11 cellular contexts compared by ENCODE assay signal in the genomic region with DNA sequence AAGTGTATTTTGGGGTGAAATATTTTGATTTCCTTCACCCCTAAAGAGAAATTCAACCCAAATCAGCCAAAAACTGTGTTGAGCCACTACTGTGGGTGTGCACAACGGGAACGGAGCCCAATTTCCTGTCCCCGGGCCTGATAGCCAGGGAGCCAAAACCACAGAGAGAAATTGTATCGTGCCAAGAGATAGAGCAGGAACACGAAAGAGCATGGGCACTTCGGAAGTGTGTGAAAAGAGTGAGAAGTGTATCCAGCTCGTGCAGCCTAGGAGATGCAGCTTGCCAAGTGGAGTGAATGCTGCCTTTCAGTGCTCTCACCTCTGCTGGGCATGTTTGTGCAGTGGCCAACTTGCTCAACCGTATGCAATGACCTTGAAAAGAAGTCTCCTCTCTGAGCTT. TPM values are rescaled to one million over a fixed set of nuclear protein-coding genes. Genes with fewer than 3 reads are reported as not detected.
DNase-seq lines count a peak whose midpoint lies in the region; ATAC-seq, FAIRE-seq and TF ChIP-seq lines count a peak whose summit lies in the region.
"Had no signal": no experiment of that assay in that cellular context is flagged by ENCODE, and none has a peak within 500 bp of the region (broad histone marks: within the 10 kb centered on the region; RNA-seq: fewer than 3 reads in every experiment).

No MANE protein-coding gene starts in this region.

- no peak overlapping the region for H2AFZ ChIP-seq in HepG2 (ENCODE audit: low read length)

- peaks cover 0 to 6% of the 10 kb centered on the region in 2 experiments; a peak in 4 of 5 replicates for H3K27me3 ChIP-seq in HepG2 (ENCODE audit: control insufficient read depth in 1 of 2, insufficient read depth in 2 of 2, low read length in 2 of 2)
- H3K27me3 ChIP-seq: sigmoid colon had no signal

- BruUV-seq in HepG2 (replicated peaks; lab: Mats Ljungman, UMichigan): no TSS peak

- TF ChIP-seq EP300 in HepG2 (IDR thresholded peaks at IDR 0.05; ENCODE audit: low read depth in 2 of 2, low read length in 2 of 2) (no peak), HepG2 (CRISPR knock-in tag; IDR thresholded peaks at IDR 0.05; ENCODE audit: borderline replicate concordance) (no peak)

- POLR2A ChIA-PET in HepG2 (lab: Yijun Ruan, JAX): no interaction called here

- no peaks in the 10 kb centered on the region for H4K20me1 ChIP-seq in HepG2 (ENCODE audit: insufficient read depth, low read length)

- H3K4me2 ChIP-seq in HepG2 (ENCODE audit: low read depth, low read length): peak overlapping the region; percentile 41; the same call in 1 of the 2 replicates

- H3K4me1 Mint-ChIP-seq in mesothelial cell of epicardium: peaks cover 13% of the 10 kb centered on the region

- DNase-seq in AG20443 (ENCODE audit: low spot score) (peak; percentile 55), astrocyte of the spinal cord (ENCODE audit: low read depth, low spot score) (peak; percentile 15), HepG2 (ENCODE audit: low spot score) (peak; percentile 27), NCI-H524 (lab: John Stamatoyannopoulos, UW) (no peak), mesothelial cell of epicardium (ENCODE audit: low spot score in 2 of 2, unreplicated experiment in 2 of 2) (no peak), kidney (no peak), activated T-cell treated with anti-CD3 and anti-CD28 coated beads for 4 hours (no peak)
- DNase-seq: WERI-Rb-1 had no signal

- TF ChIP-seq CTCF in astrocyte of the spinal cord (IDR thresholded peaks at IDR 0.05; ENCODE audit: low read depth, low read length): no peak
- no peak for TF ChIP-seq CTCF in HepG2 (CRISPR knock-in tag; IDR thresholded peaks at IDR 0.05)
- no peak for TF ChIP-seq CTCF in mesothelial cell of epicardium (IDR thresholded peaks at IDR 0.05; ENCODE audit: unreplicated experiment)
- TF ChIP-seq CTCF in kidney (IDR thresholded peaks at IDR 0.05; ENCODE audit: borderline replicate concordance, extremely low read depth, insufficient read depth): no peak

- peaks cover 36% of the 10 kb centered on the region for H3K27me3 Mint-ChIP-seq in mesothelial cell of epicardium (ENCODE audit: low read depth)

- no peak overlapping the region for H3K27ac Mint-ChIP-seq in mesothelial cell of epicardium

- H3K79me2 ChIP-seq in HepG2 (ENCODE audit: insufficient read depth, low read length): no peaks in the 10 kb centered on the region

- 33% methylated on average over 8 of the region's 8 CpGs for WGBS in HepG2 (ENCODE audit: low lambda C conversion rate)

- TF ChIP-seq RAD21 in HepG2 (CRISPR knock-in tag; IDR thresholded peaks at IDR 0.05): no peak

- no peak overlapping the region for H3K4me3 ChIP-seq in astrocyte of the spinal cord (ENCODE audit: low read depth, low read length)
- no peak overlapping the region for H3K4me3 ChIP-seq in HepG2 (replicated peaks in 1 of 3; ENCODE audit: insufficient read depth in 1 of 3, low read depth in 2 of 3, low read length in 3 of 3)
- no peak overlapping the region for H3K4me3 ChIP-seq in kidney (ENCODE audit: low read length in 2 of 2)
- H3K4me3 ChIP-seq: sigmoid colon had no signal

- in situ Hi-C loops in astrocyte of the spinal cord (cut with HindIII; ENCODE audit: low sequenced_read_pairs): no loop called here
- in situ Hi-C loops in HepG2 (cut with HindIII; ENCODE audit: extremely low pct_ligation_motif_present, low pct_unique_long_range_greater_than_20kb): no loop called here

- no peaks in the 10 kb centered on the region for H3K36me3 Mint-ChIP-seq in mesothelial cell of epicardium

- peak; percentile 59 for ATAC-seq in HepG2

- H3K4me3 Mint-ChIP-seq in mesothelial cell of epicardium: no peak overlapping the region

- H3K9me3 ChIP-seq in KOPT-K1 (ENCODE audit: insufficient read depth, low read length, poor library complexity, severe bottlenecking) (no peaks in the 10 kb centered on the region), HepG2 (ENCODE audit: low read length) (no peaks in the 10 kb centered on the region), kidney (ENCODE audit: control insufficient read depth in 1 of 2, low read length in 2 of 2) (no peaks in the 10 kb centered on the region)
- H3K9me3 ChIP-seq: sigmoid colon had no signal

- H3K27ac ChIP-seq in KOPT-K1 (ENCODE audit: low read depth, low read length, poor library complexity, severe bottlenecking) (peak overlapping the region; percentile 22), HepG2 (ENCODE audit: extremely low read length, insufficient read depth, low read length) (no peak overlapping the region), kidney (ENCODE audit: low read depth in 2 of 2, low read length in 2 of 2) (no peak overlapping the region)
- H3K27ac ChIP-seq: sigmoid colon, WERI-Rb-1 had no signal

- H3K4me1 ChIP-seq in HepG2 (ENCODE audit: insufficient read depth, low read length): peaks cover 8% of the 10 kb centered on the region
- H3K4me1 ChIP-seq in kidney (ENCODE audit: control insufficient read depth in 1 of 2, insufficient read depth in 1 of 2, low read depth in 1 of 2, low read length in 2 of 2): peaks cover 0 to 4% of the 10 kb centered on the region in 2 donors

- FAIRE-seq in HepG2 (lab: Jason Lieb, UNC): no peak
- FAIRE-seq in kidney (lab: Jason Lieb, UNC): no peak
- FAIRE-seq: endometrium had no signal

- H3K36me3 ChIP-seq in KOPT-K1 (ENCODE audit: insufficient read depth, low read length): no peaks in the 10 kb centered on the region
- no peaks in the 10 kb centered on the region for H3K36me3 ChIP-seq in HepG2 (replicated peaks in 1 of 2; ENCODE audit: control insufficient read depth in 1 of 2, insufficient read depth in 2 of 2, low read length in 2 of 2)
- no peaks in the 10 kb centered on the region for H3K36me3 ChIP-seq in kidney (ENCODE audit: control insufficient read depth in 1 of 2, insufficient read depth in 2 of 2, low read length in 2 of 2)
- H3K36me3 ChIP-seq: sigmoid colon, WERI-Rb-1 had no signal

- CTCF ChIA-PET in HepG2 (lab: Yijun Ruan, JAX; ENCODE audit: low intra/inter-chr PET ratio, low total read pairs): no interaction called here

- no peak overlapping the region for H3K9ac ChIP-seq in HepG2 (ENCODE audit: insufficient read depth, low read depth, low read length)
- H3K9ac ChIP-seq in kidney (ENCODE audit: low read length in 2 of 2): no peak overlapping the region

- no peak for TF ChIP-seq POLR2A in HepG2 (IDR thresholded peaks at IDR 0.05; ENCODE audit: insufficient read depth in 1 of 2, low read depth in 2 of 2, low read length in 2 of 2)

- no peaks in the 10 kb centered on the region for H3K9me3 Mint-ChIP-seq in mesothelial cell of epicardium

- intact Hi-C loops in HepG2 (cut with micrococcal nuclease; ENCODE audit: unreplicated experiment): no loop called here
- intact Hi-C loops in kidney (cut with DNase I): no loop called here

RNA-seq across cellular contexts. Expression of a gene that starts 19.4 kb away (rescaled TPM):
- 3.2 and 3.8 TPM in 2 replicates for total RNA-seq in HepG2 (2016; rRNA removed; fragmentation: Illumina TruSeq; extraction: Trizol)
- 1.5 TPM in 2 replicates for total RNA-seq in HepG2 (2016; cell fraction: cytosol; rRNA removed; fragmentation: Illumina TruSeq; extraction: Trizol; ENCODE audit: low read depth)
- total RNA-seq in HepG2 (2016; cell fraction: insoluble cytoplasmic fraction; rRNA removed; fragmentation: Illumina TruSeq; extraction: Trizol): 3.0 and 4.1 TPM in 2 replicates
- 2.6 and 2.8 TPM in 2 replicates for total RNA-seq in HepG2 (2016; cell fraction: membrane; rRNA removed; fragmentation: Illumina TruSeq; extraction: Trizol)
- total RNA-seq in HepG2 (2016; cell fraction: nucleus; rRNA removed; fragmentation: Illumina TruSeq; extraction: Trizol): 1.9 and 2.3 TPM in 2 replicates
- polyA plus RNA-seq in HepG2 (2011; rRNA removed): 2.9 TPM in 2 replicates
- polyA plus RNA-seq in HepG2 (2011; cell fraction: cytosol; rRNA removed): 1.7 and 4.1 TPM in 2 replicates
- 3.9 and 4.0 TPM in 2 replicates for polyA plus RNA-seq in HepG2 (2011; cell fraction: nucleus; rRNA removed)
- polyA plus RNA-seq in HepG2 (2012): 0.71 and 1.4 TPM in 2 replicates
- 0.36 and 0.54 TPM in 2 replicates for polyA plus RNA-seq in HepG2 (2016; cell fraction: cytosol; fragmentation: Illumina TruSeq; extraction: Trizol; ENCODE audit: low read depth)
- polyA plus RNA-seq in HepG2 (2016; cell fraction: insoluble cytoplasmic fraction; fragmentation: Illumina TruSeq; extraction: Trizol; ENCODE audit: low read depth): 2.4 and 2.7 TPM in 2 replicates
- 1.1 and 1.4 TPM in 2 replicates for polyA plus RNA-seq in HepG2 (2016; cell fraction: membrane; fragmentation: Illumina TruSeq; extraction: Trizol; ENCODE audit: low read depth)
- 2.7 TPM in 2 replicates for polyA plus RNA-seq in HepG2 (2016; cell fraction: nucleus; fragmentation: Illumina TruSeq; extraction: Trizol; ENCODE audit: insufficient read depth, low read depth)
- polyA minus RNA-seq in HepG2 (2011; rRNA and poly(A)+ RNA removed; ENCODE audit: low replicate concordance): 2.0 and 6.9 TPM in 2 replicates
- 1.5 and 3.6 TPM in 2 replicates for polyA minus RNA-seq in HepG2 (2011; cell fraction: cytosol; rRNA and poly(A)+ RNA removed)
- polyA minus RNA-seq in HepG2 (2011; cell fraction: nucleus; rRNA and poly(A)+ RNA removed): 2.1 and 3.0 TPM in 2 replicates
- total RNA-seq in mesothelial cell of epicardium: 0.47 to 0.92 TPM (median 0.64 TPM) in 3 replicates
- 11.7 TPM for total RNA-seq in kidney
- 7.1 TPM for polyA plus RNA-seq in kidney (ENCODE audit: insufficient read depth, low read depth, low replicate concordance)

RNA-seq across cellular contexts. Expression of a gene that starts 39.8 kb away (rescaled TPM):
- total RNA-seq in HepG2 (2016; rRNA removed; fragmentation: Illumina TruSeq; extraction: Trizol) (84.0 and 120 TPM in 2 replicates), mesothelial cell of epicardium (39.7 to 46.2 TPM (median 39.9 TPM) in 3 replicates), kidney (60.5 TPM)
- 26.0 and 27.8 TPM in 2 replicates for total RNA-seq in HepG2 (2016; cell fraction: cytosol; rRNA removed; fragmentation: Illumina TruSeq; extraction: Trizol; ENCODE audit: low read depth)
- total RNA-seq in HepG2 (2016; cell fraction: insoluble cytoplasmic fraction; rRNA removed; fragmentation: Illumina TruSeq; extraction: Trizol): 84.6 and 128 TPM in 2 replicates
- total RNA-seq in HepG2 (2016; cell fraction: membrane; rRNA removed; fragmentation: Illumina TruSeq; extraction: Trizol): 37.0 and 39.3 TPM in 2 replicates
- total RNA-seq in HepG2 (2016; cell fraction: nucleus; rRNA removed; fragmentation: Illumina TruSeq; extraction: Trizol): 39.0 and 42.5 TPM in 2 replicates
- polyA plus RNA-seq in HepG2 (2011; rRNA removed) (29.4 and 32.2 TPM in 2 replicates), kidney (ENCODE audit: insufficient read depth, low read depth, low replicate concordance) (87.9 TPM)
- polyA plus RNA-seq in HepG2 (2011; cell fraction: cytosol; rRNA removed): 22.5 and 24.9 TPM in 2 replicates
- 46.3 and 51.2 TPM in 2 replicates for polyA plus RNA-seq in HepG2 (2011; cell fraction: nucleus; rRNA removed)
- 24.1 and 24.4 TPM in 2 replicates for polyA plus RNA-seq in HepG2 (2012)
- 25.5 and 26.4 TPM in 2 replicates for polyA plus RNA-seq in HepG2 (2016; cell fraction: cytosol; fragmentation: Illumina TruSeq; extraction: Trizol; ENCODE audit: low read depth)
- 117 and 122 TPM in 2 replicates for polyA plus RNA-seq in HepG2 (2016; cell fraction: insoluble cytoplasmic fraction; fragmentation: Illumina TruSeq; extraction: Trizol; ENCODE audit: low read depth)
- 29.0 and 32.5 TPM in 2 replicates for polyA plus RNA-seq in HepG2 (2016; cell fraction: membrane; fragmentation: Illumina TruSeq; extraction: Trizol; ENCODE audit: low read depth)
- polyA plus RNA-seq in HepG2 (2016; cell fraction: nucleus; fragmentation: Illumina TruSeq; extraction: Trizol; ENCODE audit: insufficient read depth, low read depth): 58.8 and 67.0 TPM in 2 replicates
- 23.6 and 67.1 TPM in 2 replicates for polyA minus RNA-seq in HepG2 (2011; rRNA and poly(A)+ RNA removed; ENCODE audit: low replicate concordance)
- polyA minus RNA-seq in HepG2 (2011; cell fraction: cytosol; rRNA and poly(A)+ RNA removed): 16.8 and 23.0 TPM in 2 replicates
- polyA minus RNA-seq in HepG2 (2011; cell fraction: nucleus; rRNA and poly(A)+ RNA removed): 45.1 and 53.7 TPM in 2 replicates

Comparison
In these comparisons a context has a peak if more than half of its experiments do, and no peak if none do; other contexts are left out.
1. DNase-seq: peak in AG20443 (single experiment), astrocyte of the spinal cord (single experiment) and HepG2 (single experiment); none in NCI-H524 (0 of 2), mesothelial cell of epicardium (0 of 2), kidney (single experiment) and activated T-cell treated with anti-CD3 and anti-CD28 coated beads for 4 hours (single experiment).